ENCODE assay signal across 8 cellular contexts in genomic region chr17:81483085-81483861, GRCh38. TPM values are rescaled to one million over a fixed set of nuclear protein-coding genes. Genes with fewer than 3 reads are reported as not detected.
DNase-seq lines count a peak whose midpoint lies in the region; ATAC-seq and TF ChIP-seq lines count a peak whose summit lies in the region.

No MANE protein-coding gene starts in this region.

- H2AK9ac ChIP-seq in IMR-90 (replicated peaks; ENCODE audit: low read depth, low read length, poor library complexity): peak overlapping the region; percentile 85

- peaks cover 11% of the 10 kb centered on the region for H3K4me1 ChIP-seq in IMR-90 (ENCODE audit: control insufficient read depth, insufficient read depth, low read length)

- H2BK120ac ChIP-seq in IMR-90 (ENCODE audit: low read depth, low read length): no peak overlapping the region

- H3K4me3 ChIP-seq in IMR-90 (ENCODE audit: insufficient read depth, low read depth, low read length): no peak overlapping the region
- H3K4me3 ChIP-seq in cardiac fibroblast (replicated peaks in 1 of 2; ENCODE audit: low read depth in 2 of 2, low read length in 2 of 2): no peak overlapping the region

- peak overlapping the region; percentile 62 for H2AFZ ChIP-seq in IMR-90 (replicated peaks; ENCODE audit: low read length, poor library complexity)

- H4K8ac ChIP-seq in IMR-90 (ENCODE audit: low read depth in 2 of 2, low read length in 2 of 2): no peak overlapping the region

- no peak overlapping the region for H2BK20ac ChIP-seq in IMR-90 (ENCODE audit: low read depth, low read length)

- TF ChIP-seq POLR2A in IMR-90 (IDR thresholded peaks at IDR 0.05; ENCODE audit: low read depth, low read length): no peak

- H2BK15ac ChIP-seq in IMR-90 (ENCODE audit: low read depth, low read length): no peak overlapping the region

- H4K91ac ChIP-seq in IMR-90 (ENCODE audit: insufficient read depth, low read depth, low read length): no peak overlapping the region

- no peak overlapping the region for H3K9ac ChIP-seq in IMR-90 (ENCODE audit: low read depth, low read length)

- H3K9me3 ChIP-seq in IMR-90 (ENCODE audit: control insufficient read depth, insufficient read depth, low read length): no peaks in the 10 kb centered on the region

- H3K27me3 Mint-ChIP-seq in nephron (ENCODE audit: low read depth): peaks cover 5% of the 10 kb centered on the region

- 74% methylated on average over 22 of the region's 29 CpGs; no CpG with 5 or more reads in 1 of the 2 experiments for whole genome bisulfite sequencing in IMR-90 (ENCODE audit: extremely low coverage in 2 of 2, insufficient read length in 1 of 2), 2 experiments

- ATAC-seq in IMR-90 (ENCODE audit: low read depth): no peak

- peak overlapping the region; percentile 71 to 77 (median 75) for H3K4me3 Mint-ChIP-seq in nephron

- CTCF ChIA-PET in IMR-90 (lab: Yijun Ruan, JAX): interaction anchor here (2.7 kb wide), 1 partner anchor 229 kb away, joined by 14 read pairs; no protein-coding TSS in a partner anchor

- no peaks in the 10 kb centered on the region for H4K20me1 ChIP-seq in IMR-90 (ENCODE audit: insufficient read depth, low read length)

- dilution Hi-C loops in IMR-90 (cut with HindIII; ENCODE audit: low sequenced_read_pairs, unreplicated experiment): no loop called here

- H3K27me3 ChIP-seq in IMR-90 (ENCODE audit: control insufficient read depth, insufficient read depth, low read length): no peaks in the 10 kb centered on the region

- H3K9me3 Mint-ChIP-seq in nephron: no peaks in the 10 kb centered on the region

- TF ChIP-seq RAD21 in IMR-90 (IDR thresholded peaks at IDR 0.05; ENCODE audit: low read length): no peak

- peak overlapping the region; percentile 63 to 80 (median 71) for H3K27ac Mint-ChIP-seq in nephron

- peaks cover 0 to 3% of the 10 kb centered on the region in 2 experiments; a peak in 2 of 4 replicates for H3K79me1 ChIP-seq in IMR-90 (ENCODE audit: low read depth in 1 of 2, low read length in 2 of 2)

- peak; percentile 44 for DNase-seq in CD1c-positive myeloid dendritic cell (ENCODE audit: extremely low spot score)
- no peak for DNase-seq in IMR-90
- DNase-seq in cardiac fibroblast (ENCODE audit: low read depth in 2 of 2): peak; percentile 33 to 41
- DNase-seq in HuH-7.5 (ENCODE audit: low spot score): no peak
- no peak for DNase-seq in NK-92 (lab: John Stamatoyannopoulos, UW; ENCODE audit: unreplicated experiment)
- DNase-seq in activated CD4-positive, alpha-beta T cell treated with anti-CD3 and anti-CD28 coated beads for 48 hours: no peak
- DNase-seq in effector CD4-positive, alpha-beta T cell: no peak

- no peaks in the 10 kb centered on the region for H3K36me3 Mint-ChIP-seq in nephron (ENCODE audit: low read depth)

- H3K4me2 ChIP-seq in IMR-90 (ENCODE audit: low read depth, low read length): no peak overlapping the region

- H3K23ac ChIP-seq in IMR-90 (ENCODE audit: low read depth, low read length): no peak overlapping the region

- no TSS peak for BruUV-seq in IMR-90 (replicated peaks; lab: Mats Ljungman, UMichigan)

- no peak for TF ChIP-seq CTCF in IMR-90 (conservative IDR thresholded peaks at IDR 0.05; ENCODE audit: low read depth, low read length)
- TF ChIP-seq CTCF in cardiac fibroblast (IDR thresholded peaks at IDR 0.05; ENCODE audit: low read depth, low read length): no peak
- no peak for TF ChIP-seq CTCF in nephron (IDR thresholded peaks at IDR 0.05; ENCODE audit: unreplicated experiment in 3 of 3)

- intact Hi-C loops in IMR-90 (cut with micrococcal nuclease): no loop called here

- H2BK5ac ChIP-seq in IMR-90 (ENCODE audit: low read depth, low read length, poor library complexity, severe bottlenecking): no peak overlapping the region

- no peak overlapping the region for H4K5ac ChIP-seq in IMR-90 (ENCODE audit: low read depth, low read length)

- H2AK5ac ChIP-seq in IMR-90 (ENCODE audit: low read depth, low read length): peak overlapping the region; percentile 43; the same call in 1 of the 2 replicates

- H3K36me3 ChIP-seq in IMR-90 (ENCODE audit: control insufficient read depth, insufficient read depth, low read length): no peaks in the 10 kb centered on the region

- no peak overlapping the region for H3K27ac ChIP-seq in IMR-90 (ENCODE audit: insufficient read depth, low read length)

- H3K4ac ChIP-seq in IMR-90 (ENCODE audit: low read depth, low read length): no peak overlapping the region

- H3K18ac ChIP-seq in IMR-90 (ENCODE audit: low read depth, low read length): no peak overlapping the region

- in situ Hi-C loops in IMR-90 (cut with MboI; ENCODE audit: low sequenced_read_pairs): loop anchor here (5.0 kb wide), 2 partner anchors 76 to 226 kb away; no protein-coding TSS in a partner anchor

- POLR2A ChIA-PET in IMR-90 (lab: Charles Lee; ENCODE audit: unreplicated experiment): no interaction called here

- no peak overlapping the region for H3K56ac ChIP-seq in IMR-90 (ENCODE audit: extremely low read depth, insufficient read depth, low read length)

- peaks cover 2% of the 10 kb centered on the region; the same call in 1 of the 2 replicates for H3K9me1 ChIP-seq in IMR-90 (ENCODE audit: insufficient read depth, low read length)

- H3K14ac ChIP-seq in IMR-90 (replicated peaks; ENCODE audit: low read depth, low read length): no peak overlapping the region

- H3K4me1 Mint-ChIP-seq in nephron: peaks cover 36% of the 10 kb centered on the region

TF ChIP-seq in IMR-90, 13 proteins besides CTCF, POLR2A, EP300 and RAD21:
- TF ChIP-seq ELK1 (IDR thresholded peaks at IDR 0.05; ENCODE audit: borderline replicate concordance, low read depth, low read length) (no peak), FOS (IDR thresholded peaks at IDR 0.05; ENCODE audit: low read depth, low read length) (no peak), SMC3 (IDR thresholded peaks at IDR 0.05; ENCODE audit: low read depth, low read length) (no peak), NFE2L2 (IDR thresholded peaks at IDR 0.05; ENCODE audit: low read depth, low read length) (no peak), BHLHE40 (IDR thresholded peaks at IDR 0.05; ENCODE audit: low read depth, low read length) (no peak), RCOR1 (IDR thresholded peaks at IDR 0.05; ENCODE audit: insufficient replicate concordance, low read length) (no peak), RFX5 (IDR thresholded peaks at IDR 0.05; ENCODE audit: low read depth, low read length) (no peak), MAFK (IDR thresholded peaks at IDR 0.05; ENCODE audit: low read depth, low read length) (no peak), CEBPB (IDR thresholded peaks at IDR 0.05; ENCODE audit: low read depth, low read length) (no peak), CHD1 (IDR thresholded peaks at IDR 0.05; ENCODE audit: low read depth, low read length) (no peak), USF2 (IDR thresholded peaks at IDR 0.05; ENCODE audit: low read depth, low read length) (no peak), MXI1 (IDR thresholded peaks at IDR 0.05; ENCODE audit: borderline replicate concordance, low read depth, low read length) (no peak), MAZ (IDR thresholded peaks at IDR 0.05; ENCODE audit: borderline replicate concordance, low read depth, low read length) (no peak)

RNA-seq across cellular contexts. Expression of gene ACTG1, which starts 29.3 kb away (rescaled TPM):
- total RNA-seq in IMR-90 (2012; rRNA removed): 12,144 and 15,732 TPM in 2 replicates
- polyA plus RNA-seq in IMR-90 (2012; rRNA removed): 10,271 and 10,907 TPM in 2 replicates
- 46,606 and 47,328 TPM in 2 replicates for polyA plus RNA-seq in IMR-90 (2012; cell fraction: cytosol; rRNA removed)
- 8,917 and 28,399 TPM in 2 replicates for polyA plus RNA-seq in IMR-90 (2012; cell fraction: nucleus; rRNA removed; ENCODE audit: low replicate concordance)

RNA-seq across cellular contexts. Expression of gene FSCN2, which starts 44.9 kb away (rescaled TPM):
- total RNA-seq in IMR-90 (2012; rRNA removed): 0.18 and 0.28 TPM in 2 replicates
- 0.84 and 1.1 TPM in 2 replicates for polyA plus RNA-seq in IMR-90 (2012; rRNA removed)
- polyA plus RNA-seq in IMR-90 (2012; cell fraction: cytosol; rRNA removed): 0.22 and 0.96 TPM in 2 replicates
- 2.6 and 6.7 TPM in 2 replicates for polyA plus RNA-seq in IMR-90 (2012; cell fraction: nucleus; rRNA removed; ENCODE audit: low replicate concordance)

Comparison
In these comparisons a context has a peak if more than half of its experiments do, and no peak if none do; other contexts are left out.
1. DNase-seq: peak in CD1c-positive myeloid dendritic cell (single experiment) and cardiac fibroblast (2 of 2); none in IMR-90 (single experiment), HuH-7.5 (single experiment), NK-92 (single experiment), activated CD4-positive, alpha-beta T cell treated with anti-CD3 and anti-CD28 coated beads for 48 hours (single experiment) and effector CD4-positive, alpha-beta T cell (single experiment).